ENCODE assay signal across 1 cellular context in genomic region chr17:82740906-82741759, GRCh38.
TF ChIP-seq lines count a peak whose summit lies in the region.

No MANE protein-coding gene starts in this region.

TF ChIP-seq in HepG2, 621 proteins besides CTCF, POLR2A, EP300 and RAD21 (continued from another document and continues in another):
- TF ChIP-seq USF2 (IDR thresholded peaks at IDR 0.05; ENCODE audit: low read depth, low read length) (no peak), USF2 (CRISPR knock-in tag; IDR thresholded peaks at IDR 0.05; ENCODE audit: borderline replicate concordance) (no peak), PCBP2 (optimal IDR thresholded peaks at IDR 0.05; ENCODE audit: low read depth, low read length, poor library complexity, severe bottlenecking) (no peak), TCF12 (IDR thresholded peaks at IDR 0.05) (no peak), TCF12 (CRISPR knock-in tag; IDR thresholded peaks at IDR 0.05) (0 out of 2 replicates have a peak, but pooled peaks have one; percentile 21), POLR2G (IDR thresholded peaks at IDR 0.05; ENCODE audit: low read depth, low read length) (no peak), NKX3-1 (CRISPR knock-in tag; IDR thresholded peaks at IDR 0.05) (no peak), ZFP37 (CRISPR knock-in tag; IDR thresholded peaks at IDR 0.05; ENCODE audit: borderline replicate concordance) (no peak), ISX (CRISPR knock-in tag; conservative IDR thresholded peaks at IDR 0.05) (no peak), AHDC1 (CRISPR knock-in tag; IDR thresholded peaks at IDR 0.05; ENCODE audit: borderline replicate concordance) (peak; percentile 48; the same call in 1 of the 2 replicates), ZBTB42 (CRISPR knock-in tag; IDR thresholded peaks at IDR 0.05) (0 out of 2 replicates have a peak, but pooled peaks have one; percentile 83), ZNF343 (CRISPR knock-in tag; IDR thresholded peaks at IDR 0.05) (no peak; the same call in 1 of the 2 replicates), ZNF205 (CRISPR knock-in tag; IDR thresholded peaks at IDR 0.05) (peak; percentile 82), ZNF451 (CRISPR knock-in tag; IDR thresholded peaks at IDR 0.05) (0 out of 2 replicates have a peak, but pooled peaks have one; percentile 41), NAIF1 (CRISPR knock-in tag; IDR thresholded peaks at IDR 0.05; ENCODE audit: borderline replicate concordance) (no peak), FIP1L1 (IDR thresholded peaks at IDR 0.05; ENCODE audit: borderline replicate concordance, insufficient read depth, low read depth, low read length) (no peak), PCBP1 (IDR thresholded peaks at IDR 0.05; ENCODE audit: borderline replicate concordance, low read depth, low read length) (no peak), ZNF496 (CRISPR knock-in tag; IDR thresholded peaks at IDR 0.05; ENCODE audit: insufficient replicate concordance) (no peak), MED8 (CRISPR knock-in tag; IDR thresholded peaks at IDR 0.05; ENCODE audit: insufficient replicate concordance) (no peak), ZNF331 (CRISPR knock-in tag; IDR thresholded peaks at IDR 0.05) (peak; percentile 98), MBD4 (IDR thresholded peaks at IDR 0.05; ENCODE audit: borderline replicate concordance, low read length) (no peak), ZNF232 (CRISPR knock-in tag; IDR thresholded peaks at IDR 0.05; ENCODE audit: borderline replicate concordance) (peak; percentile 9; the same call in 1 of the 2 replicates), SMAD9 (CRISPR knock-in tag; IDR thresholded peaks at IDR 0.05) (no peak), TEAD2 (CRISPR knock-in tag; IDR thresholded peaks at IDR 0.05) (no peak), FOSL1 (CRISPR knock-in tag; IDR thresholded peaks at IDR 0.05; ENCODE audit: borderline replicate concordance) (no peak), PLRG1 (conservative IDR thresholded peaks at IDR 0.05) (no peak), RFX5 (IDR thresholded peaks at IDR 0.05; ENCODE audit: low read depth, low read length) (no peak), ZNF484 (CRISPR knock-in tag; IDR thresholded peaks at IDR 0.05; ENCODE audit: borderline replicate concordance, low read depth) (no peak), NCOA5 (CRISPR knock-in tag; IDR thresholded peaks at IDR 0.05) (no peak), ONECUT2 (CRISPR knock-in tag; IDR thresholded peaks at IDR 0.05) (no peak), THAP8 (CRISPR knock-in tag; IDR thresholded peaks at IDR 0.05; ENCODE audit: borderline replicate concordance) (no peak), SIN3B (IDR thresholded peaks at IDR 0.05; ENCODE audit: low read length) (no peak), ZBTB7B (CRISPR knock-in tag; IDR thresholded peaks at IDR 0.05) (peak; percentile 91), ZIK1 (CRISPR knock-in tag; IDR thresholded peaks at IDR 0.05; ENCODE audit: borderline replicate concordance, low read depth) (no peak), FOXP1 (IDR thresholded peaks at IDR 0.05) (no peak), FOXP1 (CRISPR knock-in tag; IDR thresholded peaks at IDR 0.05) (peak; percentile 84), ZNF260 (CRISPR knock-in tag; IDR thresholded peaks at IDR 0.05; ENCODE audit: borderline replicate concordance, low read depth) (no peak), KLF11 (CRISPR knock-in tag; IDR thresholded peaks at IDR 0.05) (no peak), HNRNPL (IDR thresholded peaks at IDR 0.05; ENCODE audit: low read depth, low read length) (no peak), RBFOX2 (IDR thresholded peaks at IDR 0.05; ENCODE audit: low read depth, low read length) (no peak), ZNF543 (CRISPR knock-in tag; IDR thresholded peaks at IDR 0.05) (peak; percentile 73; the same call in 1 of the 2 replicates), ATF5 (CRISPR knock-in tag; IDR thresholded peaks at IDR 0.05; ENCODE audit: low read depth) (no peak), CCAR2 (optimal IDR thresholded peaks at IDR 0.05; ENCODE audit: low read depth, low read length) (no peak), BHLHE40 (IDR thresholded peaks at IDR 0.05; ENCODE audit: low read length) (peak; percentile 65), PRDM4 (CRISPR knock-in tag; IDR thresholded peaks at IDR 0.05; ENCODE audit: borderline replicate concordance) (no peak), SMAD3 (CRISPR knock-in tag; IDR thresholded peaks at IDR 0.05) (peak; percentile 92), MEIS1 (CRISPR knock-in tag; IDR thresholded peaks at IDR 0.05; ENCODE audit: borderline replicate concordance) (peak; percentile 75; the same call in 1 of the 2 replicates), ZNF431 (CRISPR knock-in tag; IDR thresholded peaks at IDR 0.05; ENCODE audit: borderline replicate concordance, low read depth) (no peak; the same call in 1 of the 2 replicates), ZNF713 (CRISPR knock-in tag; IDR thresholded peaks at IDR 0.05) (no peak), EED (CRISPR knock-in tag; IDR thresholded peaks at IDR 0.05) (0 out of 2 replicates have a peak, but pooled peaks have one; percentile 19), HOXD1 (CRISPR knock-in tag; IDR thresholded peaks at IDR 0.05) (0 out of 2 replicates have a peak, but pooled peaks have one; percentile 51), ZNF460 (CRISPR knock-in tag; IDR thresholded peaks at IDR 0.05; ENCODE audit: borderline replicate concordance) (peak; percentile 16; the same call in 1 of the 2 replicates), MYPOP (CRISPR knock-in tag; IDR thresholded peaks at IDR 0.05) (no peak; the same call in 1 of the 2 replicates), ESRRA (CRISPR knock-in tag; IDR thresholded peaks at IDR 0.05; ENCODE audit: low read depth) (peak; percentile 96), ZNF720 (CRISPR knock-in tag; IDR thresholded peaks at IDR 0.05) (no peak), ZNF136 (CRISPR knock-in tag; IDR thresholded peaks at IDR 0.05; ENCODE audit: low read depth) (no peak), ZNF749 (CRISPR knock-in tag; IDR thresholded peaks at IDR 0.05; ENCODE audit: borderline replicate concordance) (no peak; the same call in 1 of the 2 replicates), SETDB1 (CRISPR knock-in tag; IDR thresholded peaks at IDR 0.05; ENCODE audit: borderline replicate concordance) (no peak), GATA4 (IDR thresholded peaks at IDR 0.05; ENCODE audit: borderline replicate concordance, low read depth) (no peak), ZBTB8A (CRISPR knock-in tag; IDR thresholded peaks at IDR 0.05; ENCODE audit: borderline replicate concordance, low read depth) (no peak)
- TF ChIP-seq, protein P1, sequence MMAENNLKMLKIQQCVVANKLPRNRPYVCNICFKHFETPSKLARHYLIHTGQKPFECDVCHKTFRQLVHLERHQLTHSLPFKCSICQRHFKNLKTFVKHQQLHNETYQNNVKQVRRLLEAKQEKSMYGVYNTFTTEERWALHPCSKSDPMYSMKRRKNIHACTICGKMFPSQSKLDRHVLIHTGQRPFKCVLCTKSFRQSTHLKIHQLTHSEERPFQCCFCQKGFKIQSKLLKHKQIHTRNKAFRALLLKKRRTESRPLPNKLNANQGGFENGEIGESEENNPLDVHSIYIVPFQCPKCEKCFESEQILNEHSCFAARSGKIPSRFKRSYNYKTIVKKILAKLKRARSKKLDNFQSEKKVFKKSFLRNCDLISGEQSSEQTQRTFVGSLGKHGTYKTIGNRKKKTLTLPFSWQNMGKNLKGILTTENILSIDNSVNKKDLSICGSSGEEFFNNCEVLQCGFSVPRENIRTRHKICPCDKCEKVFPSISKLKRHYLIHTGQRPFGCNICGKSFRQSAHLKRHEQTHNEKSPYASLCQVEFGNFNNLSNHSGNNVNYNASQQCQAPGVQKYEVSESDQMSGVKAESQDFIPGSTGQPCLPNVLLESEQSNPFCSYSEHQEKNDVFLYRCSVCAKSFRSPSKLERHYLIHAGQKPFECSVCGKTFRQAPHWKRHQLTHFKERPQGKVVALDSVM (CRISPR knock-in tag; IDR thresholded peaks at IDR 0.05), result no peak; the same call in 1 of the 2 replicates
